26 cellular contexts compared by ENCODE assay signal in the genomic region with DNA sequence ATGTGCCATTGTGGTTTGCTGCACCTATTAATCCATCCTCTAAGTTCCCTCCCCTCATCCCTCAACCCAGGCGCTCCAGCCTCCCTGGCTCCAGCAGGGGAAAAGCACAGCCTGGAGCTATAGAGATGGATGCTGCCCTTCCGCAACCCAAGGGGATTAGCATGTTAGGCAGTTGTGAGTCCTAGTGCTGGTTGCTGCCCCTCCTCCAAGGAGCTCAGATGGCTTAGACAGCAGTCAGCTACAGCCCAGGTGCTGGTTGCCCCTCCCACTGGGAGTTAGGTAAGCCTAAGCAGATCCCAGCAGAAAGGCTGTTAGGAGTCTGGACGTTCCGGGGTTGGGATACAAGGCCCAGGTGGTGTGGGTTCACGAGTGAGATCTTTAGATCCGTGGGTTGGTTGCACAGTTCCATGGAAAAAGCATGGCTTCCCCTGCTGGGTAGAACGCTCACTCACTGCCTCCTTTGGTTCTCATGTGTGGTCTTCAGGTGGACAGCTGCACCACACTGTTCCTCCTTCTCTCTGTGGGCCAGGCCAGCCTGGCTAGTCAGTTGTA.
"Had no signal": no experiment of that assay in that cellular context is flagged by ENCODE, and none has a peak within 500 bp of the region (broad histone marks: within the 10 kb centered on the region; RNA-seq: fewer than 3 reads in every experiment).

No MANE protein-coding gene starts in this region.

- H3K4me3 Mint-ChIP-seq: immature natural killer cell; natural killer cell; stimulated activated naive CD8-positive, alpha-beta T cell treated with anti-CD3 and anti-CD28 coated beads, Interleukin-15, amount 100 ng/mL, for 72 hours had no signal

- H3K4me1 ChIP-seq: foreskin keratinocyte, gastroesophageal sphincter, heart left ventricle, lower lobe of right lung, pancreas, right lobe of liver, suprapubic skin, transverse colon had no signal

- H3K27ac ChIP-seq: dorsolateral prefrontal cortex, epithelial cell of prostate, foreskin keratinocyte, gastroesophageal sphincter, heart left ventricle, lower lobe of right lung, neutrophil, pancreas, right lobe of liver, suprapubic skin, transverse colon had no signal

- ATAC-seq: esophagus mucosa; foreskin keratinocyte; gastroesophageal sphincter; heart left ventricle; left ventricle myocardium superior; lower lobe of right lung; natural killer cell; pancreas; right lobe of liver; stimulated activated naive CD8-positive, alpha-beta T cell treated with anti-CD3 and anti-CD28 coated beads, Interleukin-15, amount 100 ng/mL, for 72 hours had no signal

- H3K27ac Mint-ChIP-seq: immature natural killer cell; natural killer cell; stimulated activated naive CD8-positive, alpha-beta T cell treated with anti-CD3 and anti-CD28 coated beads, Interleukin-15, amount 100 ng/mL, for 72 hours had no signal

- DNase-seq: dorsolateral prefrontal cortex; effector CD4-positive, alpha-beta T cell; foreskin keratinocyte; heart left ventricle; hippocampal formation; immature natural killer cell; islet precursor cell; left ventricle myocardium superior; lower lobe of right lung; natural killer cell; retina; right lobe of liver; small intestine; stimulated activated CD4-positive, alpha-beta T cell treated with anti-CD3 and anti-CD28 coated beads, Interleukin-15, amount 100 ng/mL, for 24 hours; stimulated activated CD4-positive, alpha-beta T cell treated with anti-CD3 and anti-CD28 coated beads, Interleukin-2, amount 100 ng/mL, for 48 hours; stimulated activated naive CD4-positive, alpha-beta T cell; stimulated activated naive CD8-positive, alpha-beta T cell treated with anti-CD3 and anti-CD28 coated beads, Interleukin-15, amount 100 ng/mL, for 72 hours; transverse colon had no signal

- H3K4me3 ChIP-seq: dorsolateral prefrontal cortex, gastroesophageal sphincter, heart left ventricle, lower lobe of right lung, pancreas, right lobe of liver, suprapubic skin, transverse colon had no signal

- H3K27me3 Mint-ChIP-seq: stimulated activated naive CD8-positive, alpha-beta T cell treated with anti-CD3 and anti-CD28 coated beads, Interleukin-15, amount 100 ng/mL, for 72 hours had no signal

- H3K4me1 Mint-ChIP-seq: immature natural killer cell; natural killer cell; stimulated activated naive CD8-positive, alpha-beta T cell treated with anti-CD3 and anti-CD28 coated beads, Interleukin-15, amount 100 ng/mL, for 72 hours had no signal

- H3K27me3 ChIP-seq: dorsolateral prefrontal cortex, foreskin keratinocyte, gastroesophageal sphincter, heart left ventricle, neutrophil, pancreas, right lobe of liver, suprapubic skin, transverse colon had no signal

- H3K36me3 ChIP-seq: gastroesophageal sphincter, heart left ventricle, lower lobe of right lung, neutrophil, pancreas, right lobe of liver, suprapubic skin, transverse colon had no signal

- H3K9me3 ChIP-seq: neutrophil, right lobe of liver, suprapubic skin had no signal

- FAIRE-seq: colon, pancreas, small intestine, urothelium cell line had no signal
